ENCODE assay signal across 8 cellular contexts in genomic region chr1:221667504-221667903, GRCh38.
DNase-seq lines count a peak whose midpoint lies in the region; ATAC-seq and TF ChIP-seq lines count a peak whose summit lies in the region.

No MANE protein-coding gene starts in this region.

- H3K4ac ChIP-seq in mesenchymal stem cell (ENCODE audit: low read depth in 1 of 2, low read length in 2 of 2): peak overlapping the region in 1 of 2 experiments; percentile 60

- H3K4me3 ChIP-seq in mesenchymal stem cell (ENCODE audit: insufficient read depth in 1 of 2, low read depth in 1 of 2, low read length in 2 of 2): no peak overlapping the region

- 90% methylated on average over 3 of the region's 3 CpGs for WGBS in mesenchymal stem cell

- POLR2A ChIA-PET in activated CD4-positive, alpha-beta memory T cell treated with anti-CD3 and anti-CD28 coated beads, Interleukin-2, amount 10 ng/mL, durations not matched to agents 7 days and 5 days (lab: Charles Lee): no interaction called here
- POLR2A ChIA-PET in WTC11 (lab: Charles Lee): no interaction called here

- H3K36me3 Mint-ChIP-seq in activated CD4-positive, alpha-beta memory T cell treated with anti-CD3 and anti-CD28 coated beads, Interleukin-2, amount 10 ng/mL, durations not matched to agents 7 days and 5 days (ENCODE audit: low read depth): no peaks in the 10 kb centered on the region
- no peaks in the 10 kb centered on the region for H3K36me3 Mint-ChIP-seq in WTC11

- no peaks in the 10 kb centered on the region for H3K9me3 Mint-ChIP-seq in activated CD4-positive, alpha-beta memory T cell treated with anti-CD3 and anti-CD28 coated beads, Interleukin-2, amount 10 ng/mL, durations not matched to agents 7 days and 5 days
- H3K9me3 Mint-ChIP-seq in WTC11: no peaks in the 10 kb centered on the region

- peaks cover 4% of the 10 kb centered on the region for H3K4me1 Mint-ChIP-seq in activated CD4-positive, alpha-beta memory T cell treated with anti-CD3 and anti-CD28 coated beads, Interleukin-2, amount 10 ng/mL, durations not matched to agents 7 days and 5 days
- peaks cover 21% of the 10 kb centered on the region for H3K4me1 Mint-ChIP-seq in WTC11

- no peak overlapping the region for H2BK12ac ChIP-seq in mesenchymal stem cell (ENCODE audit: low read length in 2 of 2)

- no peaks in the 10 kb centered on the region for H3K27me3 Mint-ChIP-seq in activated CD4-positive, alpha-beta memory T cell treated with anti-CD3 and anti-CD28 coated beads, Interleukin-2, amount 10 ng/mL, durations not matched to agents 7 days and 5 days
- no peaks in the 10 kb centered on the region for H3K27me3 Mint-ChIP-seq in WTC11 (ENCODE audit: low read depth)

- no peak overlapping the region for H2AK5ac ChIP-seq in mesenchymal stem cell (ENCODE audit: low read length, severe bottlenecking)

- no peaks in the 10 kb centered on the region for H3K36me3 ChIP-seq in mesenchymal stem cell (ENCODE audit: control insufficient read depth in 1 of 2, insufficient read depth in 2 of 2, low read depth in 1 of 2, low read length in 2 of 2)

- H3K4me2 ChIP-seq in mesenchymal stem cell (ENCODE audit: low read length, poor library complexity, severe bottlenecking): no peak overlapping the region

- DNase-seq in OCI-M1 (lab: John Stamatoyannopoulos, UW): peak; percentile 68
- DNase-seq in mesenchymal stem cell: peak; percentile 85
- DNase-seq in activated CD4-positive, alpha-beta memory T cell treated with anti-CD3 and anti-CD28 coated beads, Interleukin-2, amount 10 ng/mL, durations not matched to agents 7 days and 5 days: no peak
- DNase-seq in WTC11 (ENCODE audit: low spot score): no peak
- no peak for DNase-seq in NCI-H1436 (lab: John Stamatoyannopoulos, UW)
- DNase-seq in NCI-H1105 treated with DMSO at 0.1 percent for 48 hours (lab: John Stamatoyannopoulos, UW): no peak

- no peaks in the 10 kb centered on the region for H3K27me3 ChIP-seq in mesenchymal stem cell (ENCODE audit: control insufficient read depth in 1 of 2, insufficient read depth in 1 of 2, low read length in 2 of 2)

- H4K91ac ChIP-seq in mesenchymal stem cell (ENCODE audit: low read length): no peak overlapping the region

- no peaks in the 10 kb centered on the region for H3K79me1 ChIP-seq in mesenchymal stem cell (replicated peaks; ENCODE audit: low read length, poor library complexity, severe bottlenecking)

- TF ChIP-seq CTCF in WTC11 (IDR thresholded peaks at IDR 0.05): no peak

- H3K23ac ChIP-seq in mesenchymal stem cell (ENCODE audit: low read length in 2 of 2): no peak overlapping the region

- H3K9ac ChIP-seq in mesenchymal stem cell (ENCODE audit: low read length): no peak overlapping the region

- H3K4me1 ChIP-seq in mesenchymal stem cell (ENCODE audit: control insufficient read depth, insufficient read depth, low read depth, low read length): peaks cover 3% of the 10 kb centered on the region

- peak; percentile 96 for ATAC-seq in GM18868 (IDR thresholded peaks at IDR 0.05; ENCODE audit: unreplicated experiment)
- peak; percentile 88 for ATAC-seq in HG02763 (IDR thresholded peaks at IDR 0.05; ENCODE audit: unreplicated experiment)
- no peak for ATAC-seq in WTC11

- no peak overlapping the region for H3K27ac Mint-ChIP-seq in activated CD4-positive, alpha-beta memory T cell treated with anti-CD3 and anti-CD28 coated beads, Interleukin-2, amount 10 ng/mL, durations not matched to agents 7 days and 5 days
- H3K27ac Mint-ChIP-seq in WTC11: no peak overlapping the region

- H2BK120ac ChIP-seq in mesenchymal stem cell (ENCODE audit: low read depth, low read length): no peak overlapping the region

- H4K8ac ChIP-seq in mesenchymal stem cell (ENCODE audit: low read length): no peak overlapping the region

- CTCF ChIA-PET in activated CD4-positive, alpha-beta memory T cell treated with anti-CD3 and anti-CD28 coated beads, Interleukin-2, amount 10 ng/mL, durations not matched to agents 7 days and 5 days (lab: Charles Lee): no interaction called here
- CTCF ChIA-PET in WTC11 (lab: Charles Lee): interaction anchor here (0.7 kb wide), 1 partner anchor 408 kb away, joined by 5 read pairs; no protein-coding TSS in a partner anchor

- no peak overlapping the region for H2BK15ac ChIP-seq in mesenchymal stem cell (ENCODE audit: low read depth, poor library complexity, severe bottlenecking)

- H3K4me3 Mint-ChIP-seq in activated CD4-positive, alpha-beta memory T cell treated with anti-CD3 and anti-CD28 coated beads, Interleukin-2, amount 10 ng/mL, durations not matched to agents 7 days and 5 days: no peak overlapping the region
- H3K4me3 Mint-ChIP-seq in WTC11: no peak overlapping the region

- no peak overlapping the region for H3K14ac ChIP-seq in mesenchymal stem cell (ENCODE audit: low read length in 2 of 2)

- no peak overlapping the region for H3K27ac ChIP-seq in mesenchymal stem cell (ENCODE audit: low read length, poor library complexity, severe bottlenecking)

- no peak overlapping the region for H2BK5ac ChIP-seq in mesenchymal stem cell (ENCODE audit: low read depth, low read length, poor library complexity, severe bottlenecking)

- H3K18ac ChIP-seq in mesenchymal stem cell (ENCODE audit: low read depth in 1 of 2, low read length in 2 of 2): peak overlapping the region; percentile 51 to 59

- H2AFZ ChIP-seq in mesenchymal stem cell (ENCODE audit: low read depth, low read length): no peak overlapping the region

- no peaks in the 10 kb centered on the region for H3K9me3 ChIP-seq in mesenchymal stem cell (ENCODE audit: control insufficient read depth, low read length)

TF ChIP-seq in WTC11, 78 proteins besides CTCF, POLR2A, EP300 and RAD21:
- TF ChIP-seq NR3C1 (CRISPR knock-in tag; conservative IDR thresholded peaks at IDR 0.05; ENCODE audit: low read depth) (no peak), TEAD1 (CRISPR knock-in tag; IDR thresholded peaks at IDR 0.05) (no peak), NR1H2 (CRISPR knock-in tag; IDR thresholded peaks at IDR 0.05) (no peak), ZBTB21 (CRISPR knock-in tag; IDR thresholded peaks at IDR 0.05; ENCODE audit: borderline replicate concordance) (no peak), GABPB1 (CRISPR knock-in tag; IDR thresholded peaks at IDR 0.05) (no peak), ZBTB43 (CRISPR knock-in tag; IDR thresholded peaks at IDR 0.05) (no peak), ZNF532 (CRISPR knock-in tag; IDR thresholded peaks at IDR 0.05; ENCODE audit: borderline replicate concordance) (no peak)
TF ChIP-seq in WTC11: peak in this region for 0.

Comparison
In these comparisons a context has a peak if more than half of its experiments do, and no peak if none do; other contexts are left out.
1. DNase-seq: peak in OCI-M1 (single experiment) and mesenchymal stem cell (single experiment); none in activated CD4-positive, alpha-beta memory T cell treated with anti-CD3 and anti-CD28 coated beads, Interleukin-2, amount 10 ng/mL, durations not matched to agents 7 days and 5 days (single experiment), WTC11 (single experiment), NCI-H1436 (single experiment) and NCI-H1105 treated with DMSO at 0.1 percent for 48 hours (single experiment).